In the genomic region with DNA sequence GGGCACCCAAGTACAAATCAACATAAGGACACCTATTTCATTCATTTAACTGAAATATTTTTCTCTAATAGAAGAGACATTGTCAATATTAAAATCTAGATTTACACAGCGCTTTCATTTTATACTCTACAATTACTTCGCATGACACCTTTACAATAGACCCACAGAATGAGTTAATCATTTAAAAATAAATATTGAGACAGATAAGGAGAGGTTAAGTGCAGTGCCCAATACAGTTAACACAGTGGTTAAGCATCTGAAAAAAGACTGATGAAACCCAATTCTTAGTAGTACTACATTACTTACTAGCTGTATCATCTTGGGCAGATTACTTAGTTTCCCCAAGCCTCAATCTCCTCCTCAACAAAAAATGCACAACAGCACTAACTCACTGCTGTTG, we compare ENCODE assay signal across 22 cellular contexts.
DNase-seq lines count a peak whose midpoint lies in the region; ATAC-seq, FAIRE-seq and TF ChIP-seq lines count a peak whose summit lies in the region.
"Had no signal": no experiment of that assay in that cellular context is flagged by ENCODE, and none has a peak within 500 bp of the region (broad histone marks: within the 10 kb centered on the region; RNA-seq: fewer than 3 reads in every experiment).

No MANE protein-coding gene starts in this region.

- intact Hi-C loops in left ventricle myocardium superior (cut with micrococcal nuclease) = no loop called here
- intact Hi-C loops in activated CD4-positive, alpha-beta T cell treated with anti-CD3 and anti-CD28 coated beads, Interleukin-2, amount 10 ng/mL, durations not matched to agents 24 days and 14 days (cut with micrococcal nuclease) = no loop called here

- H3K4me1 ChIP-seq in cardiac muscle cell (ENCODE audit: low read depth) (peaks cover 33% of the 10 kb centered on the region), hepatocyte (ENCODE audit: insufficient read depth) (peaks cover 10% of the 10 kb centered on the region)

- peaks cover 4% of the 10 kb centered on the region for H3K27me3 Mint-ChIP-seq in activated CD4-positive, alpha-beta T cell treated with anti-CD3 and anti-CD28 coated beads, Interleukin-2, amount 10 ng/mL, durations not matched to agents 24 days and 14 days

- no peaks in the 10 kb centered on the region for H4K20me1 ChIP-seq in hepatocyte (ENCODE audit: insufficient read depth, poor library complexity, severe bottlenecking)
- H4K20me1 ChIP-seq: BLaER1 had no signal

- no peak overlapping the region for H3K4me3 Mint-ChIP-seq in activated CD4-positive, alpha-beta T cell treated with anti-CD3 and anti-CD28 coated beads, Interleukin-2, amount 10 ng/mL, durations not matched to agents 24 days and 14 days
- H3K4me3 Mint-ChIP-seq: CD4-positive, alpha-beta T cell; GM23338; H9; HFFc6 had no signal

- peak overlapping the region; percentile 31 for H3K27ac ChIP-seq in cardiac muscle cell
- no peak overlapping the region for H3K27ac ChIP-seq in hepatocyte
- H3K27ac ChIP-seq: 22Rv1, BLaER1 had no signal

- TF ChIP-seq CTCF in cardiac muscle cell (IDR thresholded peaks at IDR 0.05; ENCODE audit: low read depth, low read length) (no peak), hepatocyte (IDR thresholded peaks at IDR 0.05; ENCODE audit: poor library complexity) (no peak)

- H2AFZ ChIP-seq in hepatocyte = no peak overlapping the region
- H2AFZ ChIP-seq: GM23338 had no signal

- no peak overlapping the region for H3K4me3 ChIP-seq in cardiac muscle cell
- H3K4me3 ChIP-seq in hepatocyte = no peak overlapping the region
- H3K4me3 ChIP-seq: BLaER1, GM23338 had no signal

- peak overlapping the region; percentile 29 for H3K4me2 ChIP-seq in hepatocyte
- H3K4me2 ChIP-seq: BLaER1, GM23338 had no signal

- H3K79me2 ChIP-seq in hepatocyte = no peaks in the 10 kb centered on the region

- FAIRE-seq in GM19239 (lab: Jason Lieb, UNC) = no peak

- H3K27me3 ChIP-seq in cardiac muscle cell = no peaks in the 10 kb centered on the region
- no peaks in the 10 kb centered on the region for H3K27me3 ChIP-seq in hepatocyte
- H3K27me3 ChIP-seq: BLaER1 had no signal

- no peaks in the 10 kb centered on the region for H3K36me3 Mint-ChIP-seq in activated CD4-positive, alpha-beta T cell treated with anti-CD3 and anti-CD28 coated beads, Interleukin-2, amount 10 ng/mL, durations not matched to agents 24 days and 14 days (ENCODE audit: low read depth)

- H3K9me3 ChIP-seq in cardiac muscle cell (ENCODE audit: low read depth) (no peaks in the 10 kb centered on the region), hepatocyte (ENCODE audit: low read depth) (no peaks in the 10 kb centered on the region)
- H3K9me3 ChIP-seq: BLaER1 had no signal

- WGBS in hepatocyte (ENCODE audit: low lambda C conversion rate, missing lambda C conversion rate) = 77% methylated on average over 2 of the region's 2 CpGs

- DNase-seq in cardiac muscle cell (ENCODE audit: low read depth in 1 of 2, low spot score in 1 of 2) (no peak), left ventricle myocardium superior (no peak), NCI-H146 treated with DMSO at 0.1 percent for 48 hours (lab: John Stamatoyannopoulos, UW; ENCODE audit: unreplicated experiment) (peak; percentile 57), hepatocyte (ENCODE audit: low spot score) (no peak), OCI-M1 (lab: John Stamatoyannopoulos, UW) (no peak), GM19239 (ENCODE audit: insufficient read length, low spot score) (no peak)
- DNase-seq in activated CD4-positive, alpha-beta T cell treated with anti-CD3 and anti-CD28 coated beads, Interleukin-2, amount 10 ng/mL, durations not matched to agents 24 days and 14 days = no peak
- DNase-seq: CD4-positive, alpha-beta T cell; DMS53; H9; HFFc6; NCI-H1048; NCI-H187 treated with DMSO at 0.1 percent for 48 hours; NCI-H2171 treated with DMSO at 0.1 percent for 48 hours; NCI-H345; NCI-H510A treated with DMSO at 0.1 percent for 48 hours had no signal

- no peak for ATAC-seq in left ventricle myocardium superior
- ATAC-seq in HG03439 (IDR thresholded peaks at IDR 0.05; ENCODE audit: unreplicated experiment) = no peak
- ATAC-seq: GM23338, PC-3, SK-N-SH treated with all-trans-retinoic acid at 6 μM for 48 hours had no signal

- no peaks in the 10 kb centered on the region for H3K9me3 Mint-ChIP-seq in activated CD4-positive, alpha-beta T cell treated with anti-CD3 and anti-CD28 coated beads, Interleukin-2, amount 10 ng/mL, durations not matched to agents 24 days and 14 days
- H3K9me3 Mint-ChIP-seq: CD4-positive, alpha-beta T cell; GM23338; HFFc6 had no signal

- H3K4me1 Mint-ChIP-seq in activated CD4-positive, alpha-beta T cell treated with anti-CD3 and anti-CD28 coated beads, Interleukin-2, amount 10 ng/mL, durations not matched to agents 24 days and 14 days = no peaks in the 10 kb centered on the region

- H3K9me2 ChIP-seq in hepatocyte (replicated peaks; ENCODE audit: insufficient read depth) = no peaks in the 10 kb centered on the region

- H3K36me3 ChIP-seq in cardiac muscle cell (peaks cover 8% of the 10 kb centered on the region), hepatocyte (replicated peaks; ENCODE audit: insufficient read depth, low read depth) (no peaks in the 10 kb centered on the region)

- H3K27ac Mint-ChIP-seq in activated CD4-positive, alpha-beta T cell treated with anti-CD3 and anti-CD28 coated beads, Interleukin-2, amount 10 ng/mL, durations not matched to agents 24 days and 14 days = no peak overlapping the region
- H3K27ac Mint-ChIP-seq: CD4-positive, alpha-beta T cell; GM23338; HFFc6 had no signal
